In genomic region chr1:201226178-201226514, GRCh38 we compare ENCODE assay signal across 22 cellular contexts. TPM values are rescaled to one million over a fixed set of nuclear protein-coding genes. Genes with fewer than 3 reads are reported as not detected.
"Had no signal": no experiment of that assay in that cellular context is flagged by ENCODE, and none has a peak within 500 bp of the region (broad histone marks: within the 10 kb centered on the region; RNA-seq: fewer than 3 reads in every experiment).

No MANE protein-coding gene starts in this region.

- H3K4me3 Mint-ChIP-seq: activated naive CD4-positive, alpha-beta T cell treated with anti-CD3 and anti-CD28 coated beads, Interleukin-2, amount 10 ng/mL, durations not matched to agents 7 days and 5 days; natural killer cell; neural progenitor cell had no signal

- H3K4me1 Mint-ChIP-seq: activated naive CD4-positive, alpha-beta T cell treated with anti-CD3 and anti-CD28 coated beads, Interleukin-2, amount 10 ng/mL, durations not matched to agents 7 days and 5 days; natural killer cell had no signal

- H3K27me3 ChIP-seq: heart left ventricle, left lung, neural progenitor cell, suprapubic skin, upper lobe of right lung had no signal

- H3K9me3 Mint-ChIP-seq: activated naive CD4-positive, alpha-beta T cell treated with anti-CD3 and anti-CD28 coated beads, Interleukin-2, amount 10 ng/mL, durations not matched to agents 7 days and 5 days; natural killer cell had no signal

- H3K36me3 ChIP-seq: heart left ventricle, left lung, lower lobe of right lung, neural progenitor cell, spleen, suprapubic skin, tibial artery, upper lobe of right lung had no signal

- H3K27ac Mint-ChIP-seq: activated naive CD4-positive, alpha-beta T cell treated with anti-CD3 and anti-CD28 coated beads, Interleukin-2, amount 10 ng/mL, durations not matched to agents 7 days and 5 days; natural killer cell; neural progenitor cell had no signal

- H3K4me1 ChIP-seq: heart left ventricle, left lung, lower lobe of right lung, neural progenitor cell, suprapubic skin, tibial artery, upper lobe of right lung had no signal

- H3K9me3 ChIP-seq: heart left ventricle, left lung, lower lobe of right lung, spleen, suprapubic skin, tibial artery, upper lobe of right lung had no signal

- H3K4me3 ChIP-seq: heart left ventricle, left lung, lower lobe of right lung, neural progenitor cell, spleen, suprapubic skin, tibial artery, upper lobe of right lung had no signal

- DNase-seq: activated CD4-positive, alpha-beta T cell treated with anti-CD3 and anti-CD28 coated beads for 48 hours; activated CD4-positive, alpha-beta T cell treated with anti-CD3 and anti-CD28 coated beads, Interleukin-2, amount 50 U/mL, for 48 hours; activated gamma-delta T cell; amniotic stem cell; foreskin fibroblast; hypothalamus; mesendoderm; natural killer cell; spleen; stimulated activated naive CD4-positive, alpha-beta T cell; T-helper 9 cell; upper lobe of right lung had no signal

- H3K36me3 Mint-ChIP-seq: activated naive CD4-positive, alpha-beta T cell treated with anti-CD3 and anti-CD28 coated beads, Interleukin-2, amount 10 ng/mL, durations not matched to agents 7 days and 5 days; natural killer cell; neural progenitor cell had no signal

RNA-seq across cellular contexts. Expression of gene IGFN1, which starts 35.5 kb away (rescaled TPM):
- total RNA-seq: endothelial cell of umbilical vein; natural killer cell; spleen; T-helper 1 cell treated with Interleukin-12 subunit alpha and Interleukin-12 subunit beta and Interleukin-4 antibody, amounts not matched to agents 30 ng/mL and 1 ng/mL, for 36 hours had no signal
- polyA plus RNA-seq: endothelial cell of umbilical vein had no signal

RNA-seq across cellular contexts. Expression of gene PKP1, which starts 57.2 kb away (rescaled TPM):
- total RNA-seq: endothelial cell of umbilical vein; mononuclear cell; natural killer cell; spleen; T-helper 1 cell treated with Interleukin-12 subunit alpha and Interleukin-12 subunit beta and Interleukin-4 antibody, amounts not matched to agents 30 ng/mL and 1 ng/mL, for 36 hours had no signal
